ENCODE assay signal across 12 cellular contexts in the genomic region with DNA sequence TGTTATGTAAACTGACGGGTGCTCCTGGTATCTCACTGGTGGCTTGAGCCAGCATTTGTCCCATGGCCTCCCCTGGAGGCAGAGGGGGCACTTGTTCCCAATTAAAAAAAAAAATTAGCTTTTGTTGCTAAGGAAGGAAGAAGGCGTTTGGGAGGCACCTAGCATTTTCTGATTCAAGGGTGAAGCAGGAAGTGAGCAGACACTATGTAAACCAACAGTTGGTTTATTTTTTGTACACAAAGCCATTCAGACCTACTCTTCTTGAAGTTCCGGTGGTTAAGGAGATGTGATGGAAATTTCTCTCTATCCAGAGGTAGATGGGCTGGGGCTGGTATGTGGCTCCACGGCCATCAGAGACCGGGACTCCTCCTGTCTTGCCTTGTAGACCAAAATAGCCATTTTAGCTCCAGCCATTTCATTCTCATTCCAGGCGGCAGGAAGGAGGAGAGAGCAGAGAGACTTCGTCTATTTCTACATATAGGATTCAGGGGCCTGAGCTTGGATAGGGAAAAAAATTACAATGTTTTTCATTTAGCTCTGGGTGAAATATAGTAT.
DNase-seq lines count a peak whose midpoint lies in the region; ATAC-seq, FAIRE-seq and TF ChIP-seq lines count a peak whose summit lies in the region.
"Had no signal": no experiment of that assay in that cellular context is flagged by ENCODE, and none has a peak within 500 bp of the region (broad histone marks: within the 10 kb centered on the region; RNA-seq: fewer than 3 reads in every experiment).

No MANE protein-coding gene starts in this region.

- H3K27me3 Mint-ChIP-seq in activated naive CD4-positive, alpha-beta T cell treated with anti-CD3 and anti-CD28 coated beads, Interleukin-2, amount 10 ng/mL, durations not matched to agents 7 days and 5 days, result no peaks in the 10 kb centered on the region
- peaks cover 1% of the 10 kb centered on the region for H3K27me3 Mint-ChIP-seq in activated CD4-positive, alpha-beta memory T cell treated with anti-CD3 and anti-CD28 coated beads, Interleukin-2, amount 10 ng/mL, durations not matched to agents 7 days and 5 days
- H3K27me3 Mint-ChIP-seq in memory B cell, result no peaks in the 10 kb centered on the region

- no peak for TF ChIP-seq CTCF in upper lobe of right lung (IDR thresholded peaks at IDR 0.05)

- H3K27me3 ChIP-seq in upper lobe of right lung, result no peaks in the 10 kb centered on the region

- H3K4me1 ChIP-seq in upper lobe of right lung, result peaks cover 10% of the 10 kb centered on the region

- CTCF ChIA-PET in activated naive CD4-positive, alpha-beta T cell treated with anti-CD3 and anti-CD28 coated beads, Interleukin-2, amount 10 ng/mL, durations not matched to agents 7 days and 5 days (lab: Charles Lee), result interaction anchor here (0.6 to 3.1 kb wide), 4 partner anchors 11 to 1220 kb away, joined by 4 to 20 read pairs (median 13); no protein-coding TSS in a partner anchor
- CTCF ChIA-PET in activated CD4-positive, alpha-beta memory T cell treated with anti-CD3 and anti-CD28 coated beads, Interleukin-2, amount 10 ng/mL, durations not matched to agents 7 days and 5 days (lab: Charles Lee), result interaction anchor here (0.8 to 8.0 kb wide), 4 partner anchors 11 to 457 kb away, joined by 3 to 72 read pairs (median 22); a partner anchor contains a TSS

- peak; percentile 41 for DNase-seq in activated naive CD4-positive, alpha-beta T cell treated with anti-CD3 and anti-CD28 coated beads, Interleukin-2, amount 10 ng/mL, durations not matched to agents 7 days and 5 days
- no peak for DNase-seq in activated naive CD4-positive, alpha-beta T cell (lab: John Stamatoyannopoulos, UW)
- DNase-seq in activated CD4-positive, alpha-beta memory T cell treated with anti-CD3 and anti-CD28 coated beads, Interleukin-2, amount 10 ng/mL, durations not matched to agents 7 days and 5 days, result no peak
- DNase-seq in memory B cell (ENCODE audit: low spot score in 2 of 2) (no peak), upper lobe of right lung (peak; percentile 27), A172 (ENCODE audit: low spot score) (no peak), urothelium cell line (ENCODE audit: low spot score) (no peak)
- DNase-seq: KG1, NCI-H1694 treated with DMSO at 0.1 percent for 48 hours, RPMI8226 had no signal

- peaks cover 88% of the 10 kb centered on the region for H3K4me1 Mint-ChIP-seq in activated naive CD4-positive, alpha-beta T cell treated with anti-CD3 and anti-CD28 coated beads, Interleukin-2, amount 10 ng/mL, durations not matched to agents 7 days and 5 days
- peaks cover 79% of the 10 kb centered on the region for H3K4me1 Mint-ChIP-seq in activated CD4-positive, alpha-beta memory T cell treated with anti-CD3 and anti-CD28 coated beads, Interleukin-2, amount 10 ng/mL, durations not matched to agents 7 days and 5 days
- H3K4me1 Mint-ChIP-seq in memory B cell, result peaks cover 29% of the 10 kb centered on the region

- ATAC-seq in memory B cell (ENCODE audit: low read depth) (no peak), upper lobe of right lung (peak; percentile 37), GM21717 (IDR thresholded peaks at IDR 0.05; ENCODE audit: unreplicated experiment) (no peak)

- H3K9me3 Mint-ChIP-seq in activated naive CD4-positive, alpha-beta T cell treated with anti-CD3 and anti-CD28 coated beads, Interleukin-2, amount 10 ng/mL, durations not matched to agents 7 days and 5 days, result peaks cover 20% of the 10 kb centered on the region
- H3K9me3 Mint-ChIP-seq in activated CD4-positive, alpha-beta memory T cell treated with anti-CD3 and anti-CD28 coated beads, Interleukin-2, amount 10 ng/mL, durations not matched to agents 7 days and 5 days, result peaks cover 8% of the 10 kb centered on the region
- no peaks in the 10 kb centered on the region for H3K9me3 Mint-ChIP-seq in memory B cell

- H3K36me3 Mint-ChIP-seq in activated naive CD4-positive, alpha-beta T cell treated with anti-CD3 and anti-CD28 coated beads, Interleukin-2, amount 10 ng/mL, durations not matched to agents 7 days and 5 days, result peaks cover 54% of the 10 kb centered on the region
- peaks cover 39% of the 10 kb centered on the region for H3K36me3 Mint-ChIP-seq in activated CD4-positive, alpha-beta memory T cell treated with anti-CD3 and anti-CD28 coated beads, Interleukin-2, amount 10 ng/mL, durations not matched to agents 7 days and 5 days (ENCODE audit: low read depth)
- H3K36me3 Mint-ChIP-seq in memory B cell, result peaks cover 14% of the 10 kb centered on the region

- H3K9me3 ChIP-seq in upper lobe of right lung, result no peaks in the 10 kb centered on the region

- POLR2A ChIA-PET in activated CD4-positive, alpha-beta memory T cell treated with anti-CD3 and anti-CD28 coated beads, Interleukin-2, amount 10 ng/mL, durations not matched to agents 7 days and 5 days (lab: Charles Lee), result interaction anchor here (0.7 to 4.5 kb wide), 16 partner anchors 11 to 1200 kb away, joined by 3 to 18 read pairs (median 6); a partner anchor contains a TSS

- H3K36me3 ChIP-seq in upper lobe of right lung, result peaks cover 18% of the 10 kb centered on the region

- intact Hi-C loops in upper lobe of right lung (cut with DNase I), result no loop called here

- peak overlapping the region; percentile 1 for H3K4me3 ChIP-seq in upper lobe of right lung

- peak overlapping the region; percentile 76 for H3K27ac ChIP-seq in upper lobe of right lung

- H3K4me3 Mint-ChIP-seq in activated naive CD4-positive, alpha-beta T cell treated with anti-CD3 and anti-CD28 coated beads, Interleukin-2, amount 10 ng/mL, durations not matched to agents 7 days and 5 days, result peak overlapping the region; percentile 58
- H3K4me3 Mint-ChIP-seq in activated CD4-positive, alpha-beta memory T cell treated with anti-CD3 and anti-CD28 coated beads, Interleukin-2, amount 10 ng/mL, durations not matched to agents 7 days and 5 days, result peak overlapping the region; percentile 64
- peak overlapping the region; percentile 24 for H3K4me3 Mint-ChIP-seq in memory B cell

- no peak for FAIRE-seq in urothelium cell line (lab: Jason Lieb, UNC)
- FAIRE-seq: H1 had no signal

- H3K27ac Mint-ChIP-seq in activated naive CD4-positive, alpha-beta T cell treated with anti-CD3 and anti-CD28 coated beads, Interleukin-2, amount 10 ng/mL, durations not matched to agents 7 days and 5 days, result peak overlapping the region; percentile 96
- H3K27ac Mint-ChIP-seq in activated CD4-positive, alpha-beta memory T cell treated with anti-CD3 and anti-CD28 coated beads, Interleukin-2, amount 10 ng/mL, durations not matched to agents 7 days and 5 days, result peak overlapping the region; percentile 99
- H3K27ac Mint-ChIP-seq in memory B cell, result peak overlapping the region; percentile 95

Comparison
In these comparisons a context has a peak if more than half of its experiments do, and no peak if none do; other contexts are left out.
1. DNase-seq: peak in activated naive CD4-positive, alpha-beta T cell treated with anti-CD3 and anti-CD28 coated beads, Interleukin-2, amount 10 ng/mL, durations not matched to agents 7 days and 5 days (single experiment) and upper lobe of right lung (single experiment); none in activated naive CD4-positive, alpha-beta T cell (0 of 4), activated CD4-positive, alpha-beta memory T cell treated with anti-CD3 and anti-CD28 coated beads, Interleukin-2, amount 10 ng/mL, durations not matched to agents 7 days and 5 days (single experiment), memory B cell (0 of 2), A172 (single experiment) and urothelium cell line (single experiment).
2. Peak in every context shown above with its lines, with median percentiles within 50 percentile points of each other: H3K27ac Mint-ChIP-seq and H3K4me3 Mint-ChIP-seq.